27 cellular contexts compared by ENCODE assay signal in the genomic region with DNA sequence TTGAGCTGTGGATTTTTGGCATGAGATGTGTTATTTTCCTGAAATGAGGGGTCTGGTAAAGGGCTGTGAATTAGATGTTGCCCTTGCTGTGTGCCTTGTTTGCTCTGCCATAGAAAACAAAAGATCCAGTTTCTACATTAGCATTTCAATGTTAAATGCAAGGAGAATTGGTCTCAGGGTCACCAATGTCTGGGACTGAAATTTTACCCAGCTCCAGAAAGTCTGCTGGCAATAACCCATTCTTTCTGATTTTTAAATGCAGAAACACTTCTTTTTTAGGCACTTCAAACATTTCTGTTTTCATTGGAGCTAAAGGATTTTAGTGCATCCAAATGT. TPM values are rescaled to one million over a fixed set of nuclear protein-coding genes. Genes with fewer than 3 reads are reported as not detected.
"Had no signal": no experiment of that assay in that cellular context is flagged by ENCODE, and none has a peak within 500 bp of the region (broad histone marks: within the 10 kb centered on the region; RNA-seq: fewer than 3 reads in every experiment).

No MANE protein-coding gene starts in this region.

- H3K4me3 ChIP-seq: ascending aorta, body of pancreas had no signal

- H3K4me3 Mint-ChIP-seq: activated B cell treated with CpG ODN at 0.5 μM for 24 hours; activated CD4-positive, alpha-beta T cell treated with anti-CD3 and anti-CD28 coated beads, Interleukin-2, amount 10 ng/mL, durations not matched to agents 24 days and 14 days; activated CD8-positive, alpha-beta memory T cell treated with anti-CD3 and anti-CD28 coated beads, Interleukin-2, amount 10 ng/mL, durations not matched to agents 7 days and 5 days; activated naive CD8-positive, alpha-beta T cell treated with anti-CD3 and anti-CD28 coated beads, Interleukin-2, amount 50 U/mL, for 24 hours; activated T-cell treated with anti-CD3 and anti-CD28 coated beads, Interleukin-2, amount 50 U/mL, for 24 hours; activated T-helper 1 cell treated with anti-CD3 and anti-CD28 coated beads, Interleukin-12 subunit alpha, Interleukin-12 subunit beta, Interleukin-2, Interleukin-4 antibody, amounts not matched to agents 30 ng/mL and 10 ng/mL and 1 ng/mL, durations not matched to agents 14 hours and 24 hours and 36 hours; T-helper 1 cell treated with Interleukin-12 subunit alpha and Interleukin-12 subunit beta and Interleukin-4 antibody, amounts not matched to agents 30 μg/mL and 1 μg/mL, for 36 hours had no signal

- H3K9me3 ChIP-seq: ascending aorta, body of pancreas had no signal

- H3K27ac ChIP-seq: ascending aorta, body of pancreas, KMS-11 had no signal

- H3K27me3 ChIP-seq: ascending aorta, body of pancreas had no signal

- H3K36me3 Mint-ChIP-seq: activated CD8-positive, alpha-beta memory T cell treated with anti-CD3 and anti-CD28 coated beads, Interleukin-2, amount 10 ng/mL, durations not matched to agents 7 days and 5 days; activated naive CD4-positive, alpha-beta T cell treated with anti-CD3 and anti-CD28 coated beads, Interleukin-2, amount 50 U/mL, for 72 hours had no signal

- H3K4me1 Mint-ChIP-seq: activated B cell treated with CpG ODN at 0.5 μM for 24 hours; activated CD4-positive, alpha-beta T cell treated with anti-CD3 and anti-CD28 coated beads, Interleukin-2, amount 10 ng/mL, durations not matched to agents 24 days and 14 days; activated CD8-positive, alpha-beta memory T cell treated with anti-CD3 and anti-CD28 coated beads, Interleukin-2, amount 10 ng/mL, durations not matched to agents 7 days and 5 days; activated naive CD8-positive, alpha-beta T cell treated with anti-CD3 and anti-CD28 coated beads, Interleukin-2, amount 50 U/mL, for 24 hours had no signal

- H3K9ac ChIP-seq: KMS-11 had no signal

- H3K27me3 Mint-ChIP-seq: activated B cell treated with CpG ODN at 0.5 μM for 24 hours; activated CD4-positive, alpha-beta T cell treated with anti-CD3 and anti-CD28 coated beads, Interleukin-2, amount 10 ng/mL, durations not matched to agents 24 days and 14 days; activated naive CD8-positive, alpha-beta T cell treated with anti-CD3 and anti-CD28 coated beads, Interleukin-2, amount 50 U/mL, for 24 hours; activated T-cell treated with anti-CD3 and anti-CD28 coated beads, Interleukin-2, amount 50 U/mL, for 24 hours had no signal

- H3K4me2 ChIP-seq: KMS-11 had no signal

- DNase-seq: activated B cell treated with CpG ODN at 0.5 μM for 24 hours; activated CD4-positive, alpha-beta T cell treated with anti-CD3 and anti-CD28 coated beads for 1 hour; activated CD4-positive, alpha-beta T cell treated with anti-CD3 and anti-CD28 coated beads, Interleukin-2, amount 10 ng/mL, durations not matched to agents 24 days and 14 days; activated CD4-positive, alpha-beta T cell treated with anti-CD3 and anti-CD28 coated beads, Interleukin-2, amount 50 U/mL, for 48 hours; activated CD8-positive, alpha-beta memory T cell treated with anti-CD3 and anti-CD28 coated beads, Interleukin-2, amount 10 ng/mL, durations not matched to agents 7 days and 5 days; activated effector memory CD4-positive, alpha-beta T cell treated with Interleukin-2 at 50 U/mL for 16 hours; activated naive CD4-positive, alpha-beta T cell; activated naive CD8-positive, alpha-beta T cell treated with anti-CD3 and anti-CD28 coated beads, Interleukin-2, amount 50 U/mL, for 24 hours; activated T-cell treated with anti-CD3 and anti-CD28 coated beads, Interleukin-2, amount 50 U/mL, for 24 hours; amniotic stem cell; body of pancreas; central memory CD4-positive, alpha-beta T cell; NCI-H1092; NCI-H1930; NCI-H2107; NCI-H510A treated with DMSO at 0.1 percent for 48 hours; NCI-H69; PC-3; SHP77 treated with DMSO at 0.1 percent for 48 hours had no signal

- H3K9me3 Mint-ChIP-seq: activated B cell treated with CpG ODN at 0.5 μM for 24 hours; activated CD4-positive, alpha-beta T cell treated with anti-CD3 and anti-CD28 coated beads, Interleukin-2, amount 10 ng/mL, durations not matched to agents 24 days and 14 days; activated naive CD4-positive, alpha-beta T cell treated with anti-CD3 and anti-CD28 coated beads, Interleukin-2, amount 50 U/mL, for 72 hours; activated naive CD8-positive, alpha-beta T cell treated with anti-CD3 and anti-CD28 coated beads, Interleukin-2, amount 50 U/mL, for 24 hours; activated T-helper 1 cell treated with anti-CD3 and anti-CD28 coated beads, Interleukin-12 subunit alpha, Interleukin-12 subunit beta, Interleukin-2, Interleukin-4 antibody, amounts not matched to agents 30 ng/mL and 10 ng/mL and 1 ng/mL, durations not matched to agents 14 hours and 24 hours and 36 hours had no signal

- H3K36me3 ChIP-seq: ascending aorta had no signal

- H3K27ac Mint-ChIP-seq: activated B cell treated with CpG ODN at 0.5 μM for 24 hours; activated CD4-positive, alpha-beta T cell treated with anti-CD3 and anti-CD28 coated beads, Interleukin-2, amount 10 ng/mL, durations not matched to agents 24 days and 14 days; activated CD8-positive, alpha-beta memory T cell treated with anti-CD3 and anti-CD28 coated beads, Interleukin-2, amount 10 ng/mL, durations not matched to agents 7 days and 5 days; activated naive CD4-positive, alpha-beta T cell treated with anti-CD3 and anti-CD28 coated beads, Interleukin-2, amount 50 U/mL, for 72 hours; activated naive CD8-positive, alpha-beta T cell treated with anti-CD3 and anti-CD28 coated beads, Interleukin-2, amount 50 U/mL, for 24 hours; activated T-cell treated with anti-CD3 and anti-CD28 coated beads, Interleukin-2, amount 50 U/mL, for 24 hours; activated T-helper 1 cell treated with anti-CD3 and anti-CD28 coated beads, Interleukin-12 subunit alpha, Interleukin-12 subunit beta, Interleukin-2, Interleukin-4 antibody, amounts not matched to agents 30 ng/mL and 10 ng/mL and 1 ng/mL, durations not matched to agents 14 hours and 24 hours and 36 hours; T-helper 1 cell treated with Interleukin-12 subunit alpha and Interleukin-12 subunit beta and Interleukin-4 antibody, amounts not matched to agents 30 μg/mL and 1 μg/mL, for 36 hours had no signal

- H3K4me1 ChIP-seq: ascending aorta, body of pancreas had no signal

RNA-seq across cellular contexts. Expression of gene FREM3, which starts 13.8 kb away (rescaled TPM):
- total RNA-seq: activated B cell treated with CpG ODN at 0.5 μM for 24 hours; activated CD4-positive, alpha-beta T cell treated with anti-CD3 and anti-CD28 coated beads, Interleukin-2, amount 10 ng/mL, durations not matched to agents 24 days and 14 days; activated CD8-positive, alpha-beta memory T cell treated with anti-CD3 and anti-CD28 coated beads, Interleukin-2, amount 10 ng/mL, durations not matched to agents 7 days and 5 days; activated naive CD4-positive, alpha-beta T cell treated with anti-CD3 and anti-CD28 coated beads, Interleukin-2, amount 50 U/mL, for 72 hours; activated T-helper 1 cell treated with anti-CD3 and anti-CD28 coated beads, Interleukin-12 subunit alpha, Interleukin-12 subunit beta, Interleukin-2, Interleukin-4 antibody, amounts not matched to agents 30 ng/mL and 10 ng/mL and 1 ng/mL, durations not matched to agents 14 hours and 24 hours and 36 hours; ascending aorta; body of pancreas; bronchial epithelial cell; MCF 10A; PC-3; SK-MEL-5 had no signal
